In the genomic region with DNA sequence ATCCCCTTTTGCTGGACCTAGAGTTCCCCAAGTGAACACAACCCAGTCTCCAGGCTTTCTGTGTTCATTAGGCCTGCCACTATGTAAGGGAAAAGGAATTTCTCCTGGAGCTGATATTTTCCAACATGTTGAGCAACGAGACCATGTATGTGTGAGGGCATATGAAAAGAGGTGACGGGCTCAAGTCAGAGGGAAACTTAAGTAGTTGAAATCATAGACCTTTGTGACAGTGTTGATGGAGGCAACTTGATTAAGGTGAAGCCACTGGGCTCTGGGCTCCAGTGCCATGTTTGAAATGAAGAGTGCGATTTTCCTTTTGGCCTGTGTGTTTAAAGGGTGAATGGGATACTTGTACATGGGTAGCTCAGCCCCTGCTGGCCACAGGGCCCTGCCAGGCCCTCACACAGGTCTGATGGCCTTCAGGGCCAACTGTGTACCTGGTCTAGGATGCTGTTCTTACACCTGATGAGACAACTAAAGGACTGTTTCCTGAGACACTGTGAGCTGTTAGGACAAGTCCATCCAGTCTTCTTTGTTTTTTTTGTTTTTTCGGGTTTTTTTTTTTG, we compare ENCODE assay signal across 15 cellular contexts. TPM values are rescaled to one million over a fixed set of nuclear protein-coding genes. Genes with fewer than 3 reads are reported as not detected.
A peak's percentile ranks its signal among the peaks of the same experiment; 100 is the strongest.
DNase-seq lines count a peak whose midpoint lies in the region; ATAC-seq lines count a peak whose summit lies in the region.
"Had no signal": no experiment of that assay in that cellular context is flagged by ENCODE, and none has a peak within 500 bp of the region (broad histone marks: within the 10 kb centered on the region; RNA-seq: fewer than 3 reads in every experiment).

No MANE protein-coding gene starts in this region.

- H3K27ac Mint-ChIP-seq in activated T-cell treated with anti-CD3 and anti-CD28 coated beads, Interleukin-2, amount 50 U/mL, for 24 hours: peak overlapping the region; percentile 72
- H3K27ac Mint-ChIP-seq in activated CD8-positive, alpha-beta T cell treated with anti-CD3 and anti-CD28 coated beads, Interleukin-2, amount 10 ng/mL, durations not matched to agents 7 days and 5 days: peak overlapping the region; percentile 28

- DNase-seq in activated T-cell treated with anti-CD3 and anti-CD28 coated beads, Interleukin-2, amount 50 U/mL, for 24 hours: peak; percentile 22
- DNase-seq in activated T-cell treated with anti-CD3 and anti-CD28 coated beads for 4 hours (no peak), fibroblast of gingiva (ENCODE audit: low read depth) (peak; percentile 35), renal cortical epithelial cell (ENCODE audit: low read depth) (peak; percentile 57), sciatic nerve (ENCODE audit: low spot score) (no peak)
- no peak for DNase-seq in activated CD8-positive, alpha-beta T cell treated with anti-CD3 and anti-CD28 coated beads, Interleukin-2, amount 10 ng/mL, durations not matched to agents 7 days and 5 days
- no peak for DNase-seq in stimulated activated CD4-positive, alpha-beta T cell treated with anti-CD3 and anti-CD28 coated beads, Interleukin-4, amount 100 ng/mL, for 1 hour
- DNase-seq: activated CD4-positive, alpha-beta T cell treated with anti-CD3 and anti-CD28 coated beads, Interleukin-2, amount 50 U/mL, for 1 hour; effector CD8-positive, alpha-beta T cell; foreskin keratinocyte; left ventricle myocardium superior; NCI-H1930; NCI-H524 treated with DMSO at 0.1 percent for 48 hours; stimulated activated CD4-positive, alpha-beta T cell treated with anti-CD3 and anti-CD28 coated beads, Interleukin-15, amount 100 ng/mL, for 24 hours had no signal

- H3K36me3 Mint-ChIP-seq in activated T-cell treated with anti-CD3 and anti-CD28 coated beads, Interleukin-2, amount 50 U/mL, for 24 hours (ENCODE audit: low read depth): peaks cover 50% of the 10 kb centered on the region
- H3K36me3 Mint-ChIP-seq in activated CD8-positive, alpha-beta T cell treated with anti-CD3 and anti-CD28 coated beads, Interleukin-2, amount 10 ng/mL, durations not matched to agents 7 days and 5 days (ENCODE audit: low read depth): peaks cover 28% of the 10 kb centered on the region

- CTCF ChIA-PET in activated CD8-positive, alpha-beta T cell treated with anti-CD3 and anti-CD28 coated beads, Interleukin-2, amount 10 ng/mL, durations not matched to agents 7 days and 5 days (lab: Charles Lee): interaction anchor here (0.6 to 2.1 kb wide), 11 partner anchors 11 to 736 kb away, joined by 3 to 8 read pairs (median 3); no protein-coding TSS in a partner anchor

- no peak for ATAC-seq in activated CD8-positive, alpha-beta T cell treated with anti-CD3 and anti-CD28 coated beads, Interleukin-2, amount 10 ng/mL, durations not matched to agents 7 days and 5 days
- ATAC-seq in GM19395 (IDR thresholded peaks at IDR 0.05; ENCODE audit: unreplicated experiment): no peak
- no peak for ATAC-seq in sciatic nerve
- ATAC-seq: foreskin keratinocyte had no signal

- H3K9me3 Mint-ChIP-seq in activated T-cell treated with anti-CD3 and anti-CD28 coated beads, Interleukin-2, amount 50 U/mL, for 24 hours: no peaks in the 10 kb centered on the region
- no peaks in the 10 kb centered on the region for H3K9me3 Mint-ChIP-seq in activated CD8-positive, alpha-beta T cell treated with anti-CD3 and anti-CD28 coated beads, Interleukin-2, amount 10 ng/mL, durations not matched to agents 7 days and 5 days (ENCODE audit: insufficient read depth)

- no peaks in the 10 kb centered on the region for H3K27me3 Mint-ChIP-seq in activated T-cell treated with anti-CD3 and anti-CD28 coated beads, Interleukin-2, amount 50 U/mL, for 24 hours
- H3K27me3 Mint-ChIP-seq in activated CD8-positive, alpha-beta T cell treated with anti-CD3 and anti-CD28 coated beads, Interleukin-2, amount 10 ng/mL, durations not matched to agents 7 days and 5 days (ENCODE audit: low read depth): no peaks in the 10 kb centered on the region

- peaks cover 63% of the 10 kb centered on the region for H3K4me1 Mint-ChIP-seq in activated T-cell treated with anti-CD3 and anti-CD28 coated beads, Interleukin-2, amount 50 U/mL, for 24 hours (ENCODE audit: low read depth)
- peaks cover 45% of the 10 kb centered on the region for H3K4me1 Mint-ChIP-seq in activated CD8-positive, alpha-beta T cell treated with anti-CD3 and anti-CD28 coated beads, Interleukin-2, amount 10 ng/mL, durations not matched to agents 7 days and 5 days (ENCODE audit: low read depth)

- H3K4me3 Mint-ChIP-seq in activated T-cell treated with anti-CD3 and anti-CD28 coated beads, Interleukin-2, amount 50 U/mL, for 24 hours: no peak overlapping the region
- H3K4me3 Mint-ChIP-seq in activated CD8-positive, alpha-beta T cell treated with anti-CD3 and anti-CD28 coated beads, Interleukin-2, amount 10 ng/mL, durations not matched to agents 7 days and 5 days: no peak overlapping the region

- POLR2A ChIA-PET in activated CD8-positive, alpha-beta T cell treated with anti-CD3 and anti-CD28 coated beads, Interleukin-2, amount 10 ng/mL, durations not matched to agents 7 days and 5 days (lab: Charles Lee): interaction anchor here (0.6 kb wide), 1 partner anchor 10 kb away, joined by 3 read pairs; no protein-coding TSS in a partner anchor

- intact Hi-C loops in sciatic nerve (cut with DNase I): no loop called here

RNA-seq across cellular contexts. Expression of a gene that starts 27.1 kb away (rescaled TPM):
- total RNA-seq in activated CD8-positive, alpha-beta T cell treated with anti-CD3 and anti-CD28 coated beads, Interleukin-2, amount 10 ng/mL, durations not matched to agents 7 days and 5 days: 10 to 100 TPM; 37.3 to 40.9 TPM
- total RNA-seq in renal cortical epithelial cell (128 and 349 TPM in 2 replicates), sciatic nerve (230 TPM)

Comparison
In these comparisons a context has a peak if more than half of its experiments do, and no peak if none do; other contexts are left out.
1. DNase-seq: peak in activated T-cell treated with anti-CD3 and anti-CD28 coated beads, Interleukin-2, amount 50 U/mL, for 24 hours (single experiment), fibroblast of gingiva (single experiment) and renal cortical epithelial cell (single experiment); none in activated T-cell treated with anti-CD3 and anti-CD28 coated beads for 4 hours (single experiment), activated CD8-positive, alpha-beta T cell treated with anti-CD3 and anti-CD28 coated beads, Interleukin-2, amount 10 ng/mL, durations not matched to agents 7 days and 5 days (single experiment), stimulated activated CD4-positive, alpha-beta T cell treated with anti-CD3 and anti-CD28 coated beads, Interleukin-4, amount 100 ng/mL, for 1 hour (single experiment) and sciatic nerve (single experiment).